Comparison of ENCODE assay signal across 1 cellular context in the genomic region with DNA sequence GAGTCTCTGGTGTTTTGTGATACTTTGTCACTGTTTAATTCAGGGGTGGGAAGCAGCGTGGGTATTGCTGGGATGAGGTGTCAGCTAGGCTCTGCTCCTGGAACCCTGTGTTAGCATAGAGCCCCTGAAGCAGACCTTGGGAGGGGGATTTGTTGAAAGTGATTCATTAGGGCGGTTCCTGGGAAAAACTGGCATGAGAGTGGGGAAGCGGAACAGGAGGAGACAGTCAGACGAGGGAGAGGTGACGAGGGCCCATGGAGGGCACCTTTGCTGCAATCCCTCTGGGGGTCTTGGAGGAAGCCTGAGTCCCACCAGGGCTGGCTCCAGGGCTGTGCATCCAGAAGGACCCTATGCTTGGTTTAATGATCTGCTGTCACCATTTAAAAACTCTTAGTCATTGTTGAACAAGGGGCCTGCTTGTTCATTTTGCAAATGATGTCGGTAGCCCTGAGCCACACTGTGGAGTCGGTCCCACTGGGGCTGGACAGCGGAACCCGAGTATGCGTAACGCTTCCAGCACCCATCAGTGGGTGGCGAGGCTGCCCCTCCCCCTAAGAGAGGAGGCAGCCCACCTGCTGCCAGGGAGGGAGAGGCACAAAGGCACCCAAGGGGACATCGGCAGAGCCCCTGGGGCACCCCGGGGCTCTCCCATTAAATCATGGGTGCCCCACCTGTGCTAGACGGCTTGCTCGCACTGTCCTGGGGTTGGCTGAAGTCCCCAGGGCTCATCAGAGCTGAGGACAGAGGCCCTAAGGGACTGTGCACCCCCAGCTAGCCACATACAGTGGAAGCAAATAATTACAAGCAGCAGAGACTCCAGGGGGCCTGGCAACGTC.
TF ChIP-seq lines count a peak whose summit lies in the region.

No MANE protein-coding gene starts in this region.

TF ChIP-seq in GM23338, 12 proteins besides CTCF, POLR2A, EP300 and RAD21 (continued from another document):
- TF ChIP-seq, protein P1, sequence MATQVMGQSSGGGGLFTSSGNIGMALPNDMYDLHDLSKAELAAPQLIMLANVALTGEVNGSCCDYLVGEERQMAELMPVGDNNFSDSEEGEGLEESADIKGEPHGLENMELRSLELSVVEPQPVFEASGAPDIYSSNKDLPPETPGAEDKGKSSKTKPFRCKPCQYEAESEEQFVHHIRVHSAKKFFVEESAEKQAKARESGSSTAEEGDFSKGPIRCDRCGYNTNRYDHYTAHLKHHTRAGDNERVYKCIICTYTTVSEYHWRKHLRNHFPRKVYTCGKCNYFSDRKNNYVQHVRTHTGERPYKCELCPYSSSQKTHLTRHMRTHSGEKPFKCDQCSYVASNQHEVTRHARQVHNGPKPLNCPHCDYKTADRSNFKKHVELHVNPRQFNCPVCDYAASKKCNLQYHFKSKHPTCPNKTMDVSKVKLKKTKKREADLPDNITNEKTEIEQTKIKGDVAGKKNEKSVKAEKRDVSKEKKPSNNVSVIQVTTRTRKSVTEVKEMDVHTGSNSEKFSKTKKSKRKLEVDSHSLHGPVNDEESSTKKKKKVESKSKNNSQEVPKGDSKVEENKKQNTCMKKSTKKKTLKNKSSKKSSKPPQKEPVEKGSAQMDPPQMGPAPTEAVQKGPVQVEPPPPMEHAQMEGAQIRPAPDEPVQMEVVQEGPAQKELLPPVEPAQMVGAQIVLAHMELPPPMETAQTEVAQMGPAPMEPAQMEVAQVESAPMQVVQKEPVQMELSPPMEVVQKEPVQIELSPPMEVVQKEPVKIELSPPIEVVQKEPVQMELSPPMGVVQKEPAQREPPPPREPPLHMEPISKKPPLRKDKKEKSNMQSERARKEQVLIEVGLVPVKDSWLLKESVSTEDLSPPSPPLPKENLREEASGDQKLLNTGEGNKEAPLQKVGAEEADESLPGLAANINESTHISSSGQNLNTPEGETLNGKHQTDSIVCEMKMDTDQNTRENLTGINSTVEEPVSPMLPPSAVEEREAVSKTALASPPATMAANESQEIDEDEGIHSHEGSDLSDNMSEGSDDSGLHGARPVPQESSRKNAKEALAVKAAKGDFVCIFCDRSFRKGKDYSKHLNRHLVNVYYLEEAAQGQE (IDR thresholded peaks at IDR 0.05; ENCODE audit: unreplicated experiment) = no peak
- TF ChIP-seq EZH2 (IDR thresholded peaks at IDR 0.05; ENCODE audit: low read depth, unreplicated experiment) (no peak), ZNF114 (CRISPR knock-in tag; IDR thresholded peaks at IDR 0.05) (no peak), POLR2AphosphoS5 (IDR thresholded peaks at IDR 0.05; ENCODE audit: low read depth) (no peak), CREB1 (CRISPR knock-in tag; IDR thresholded peaks at IDR 0.05; ENCODE audit: low read depth) (no peak), EZH2phosphoT487 (IDR thresholded peaks at IDR 0.05; ENCODE audit: unreplicated experiment) (no peak), NANOG (IDR thresholded peaks at IDR 0.05; ENCODE audit: borderline replicate concordance) (no peak), JUNB (IDR thresholded peaks at IDR 0.05; ENCODE audit: unreplicated experiment) (no peak)
- TF ChIP-seq, protein P2, sequence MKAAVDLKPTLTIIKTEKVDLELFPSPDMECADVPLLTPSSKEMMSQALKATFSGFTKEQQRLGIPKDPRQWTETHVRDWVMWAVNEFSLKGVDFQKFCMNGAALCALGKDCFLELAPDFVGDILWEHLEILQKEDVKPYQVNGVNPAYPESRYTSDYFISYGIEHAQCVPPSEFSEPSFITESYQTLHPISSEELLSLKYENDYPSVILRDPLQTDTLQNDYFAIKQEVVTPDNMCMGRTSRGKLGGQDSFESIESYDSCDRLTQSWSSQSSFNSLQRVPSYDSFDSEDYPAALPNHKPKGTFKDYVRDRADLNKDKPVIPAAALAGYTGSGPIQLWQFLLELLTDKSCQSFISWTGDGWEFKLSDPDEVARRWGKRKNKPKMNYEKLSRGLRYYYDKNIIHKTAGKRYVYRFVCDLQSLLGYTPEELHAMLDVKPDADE (IDR thresholded peaks at IDR 0.05) = no peak
- TF ChIP-seq, protein P3, sequence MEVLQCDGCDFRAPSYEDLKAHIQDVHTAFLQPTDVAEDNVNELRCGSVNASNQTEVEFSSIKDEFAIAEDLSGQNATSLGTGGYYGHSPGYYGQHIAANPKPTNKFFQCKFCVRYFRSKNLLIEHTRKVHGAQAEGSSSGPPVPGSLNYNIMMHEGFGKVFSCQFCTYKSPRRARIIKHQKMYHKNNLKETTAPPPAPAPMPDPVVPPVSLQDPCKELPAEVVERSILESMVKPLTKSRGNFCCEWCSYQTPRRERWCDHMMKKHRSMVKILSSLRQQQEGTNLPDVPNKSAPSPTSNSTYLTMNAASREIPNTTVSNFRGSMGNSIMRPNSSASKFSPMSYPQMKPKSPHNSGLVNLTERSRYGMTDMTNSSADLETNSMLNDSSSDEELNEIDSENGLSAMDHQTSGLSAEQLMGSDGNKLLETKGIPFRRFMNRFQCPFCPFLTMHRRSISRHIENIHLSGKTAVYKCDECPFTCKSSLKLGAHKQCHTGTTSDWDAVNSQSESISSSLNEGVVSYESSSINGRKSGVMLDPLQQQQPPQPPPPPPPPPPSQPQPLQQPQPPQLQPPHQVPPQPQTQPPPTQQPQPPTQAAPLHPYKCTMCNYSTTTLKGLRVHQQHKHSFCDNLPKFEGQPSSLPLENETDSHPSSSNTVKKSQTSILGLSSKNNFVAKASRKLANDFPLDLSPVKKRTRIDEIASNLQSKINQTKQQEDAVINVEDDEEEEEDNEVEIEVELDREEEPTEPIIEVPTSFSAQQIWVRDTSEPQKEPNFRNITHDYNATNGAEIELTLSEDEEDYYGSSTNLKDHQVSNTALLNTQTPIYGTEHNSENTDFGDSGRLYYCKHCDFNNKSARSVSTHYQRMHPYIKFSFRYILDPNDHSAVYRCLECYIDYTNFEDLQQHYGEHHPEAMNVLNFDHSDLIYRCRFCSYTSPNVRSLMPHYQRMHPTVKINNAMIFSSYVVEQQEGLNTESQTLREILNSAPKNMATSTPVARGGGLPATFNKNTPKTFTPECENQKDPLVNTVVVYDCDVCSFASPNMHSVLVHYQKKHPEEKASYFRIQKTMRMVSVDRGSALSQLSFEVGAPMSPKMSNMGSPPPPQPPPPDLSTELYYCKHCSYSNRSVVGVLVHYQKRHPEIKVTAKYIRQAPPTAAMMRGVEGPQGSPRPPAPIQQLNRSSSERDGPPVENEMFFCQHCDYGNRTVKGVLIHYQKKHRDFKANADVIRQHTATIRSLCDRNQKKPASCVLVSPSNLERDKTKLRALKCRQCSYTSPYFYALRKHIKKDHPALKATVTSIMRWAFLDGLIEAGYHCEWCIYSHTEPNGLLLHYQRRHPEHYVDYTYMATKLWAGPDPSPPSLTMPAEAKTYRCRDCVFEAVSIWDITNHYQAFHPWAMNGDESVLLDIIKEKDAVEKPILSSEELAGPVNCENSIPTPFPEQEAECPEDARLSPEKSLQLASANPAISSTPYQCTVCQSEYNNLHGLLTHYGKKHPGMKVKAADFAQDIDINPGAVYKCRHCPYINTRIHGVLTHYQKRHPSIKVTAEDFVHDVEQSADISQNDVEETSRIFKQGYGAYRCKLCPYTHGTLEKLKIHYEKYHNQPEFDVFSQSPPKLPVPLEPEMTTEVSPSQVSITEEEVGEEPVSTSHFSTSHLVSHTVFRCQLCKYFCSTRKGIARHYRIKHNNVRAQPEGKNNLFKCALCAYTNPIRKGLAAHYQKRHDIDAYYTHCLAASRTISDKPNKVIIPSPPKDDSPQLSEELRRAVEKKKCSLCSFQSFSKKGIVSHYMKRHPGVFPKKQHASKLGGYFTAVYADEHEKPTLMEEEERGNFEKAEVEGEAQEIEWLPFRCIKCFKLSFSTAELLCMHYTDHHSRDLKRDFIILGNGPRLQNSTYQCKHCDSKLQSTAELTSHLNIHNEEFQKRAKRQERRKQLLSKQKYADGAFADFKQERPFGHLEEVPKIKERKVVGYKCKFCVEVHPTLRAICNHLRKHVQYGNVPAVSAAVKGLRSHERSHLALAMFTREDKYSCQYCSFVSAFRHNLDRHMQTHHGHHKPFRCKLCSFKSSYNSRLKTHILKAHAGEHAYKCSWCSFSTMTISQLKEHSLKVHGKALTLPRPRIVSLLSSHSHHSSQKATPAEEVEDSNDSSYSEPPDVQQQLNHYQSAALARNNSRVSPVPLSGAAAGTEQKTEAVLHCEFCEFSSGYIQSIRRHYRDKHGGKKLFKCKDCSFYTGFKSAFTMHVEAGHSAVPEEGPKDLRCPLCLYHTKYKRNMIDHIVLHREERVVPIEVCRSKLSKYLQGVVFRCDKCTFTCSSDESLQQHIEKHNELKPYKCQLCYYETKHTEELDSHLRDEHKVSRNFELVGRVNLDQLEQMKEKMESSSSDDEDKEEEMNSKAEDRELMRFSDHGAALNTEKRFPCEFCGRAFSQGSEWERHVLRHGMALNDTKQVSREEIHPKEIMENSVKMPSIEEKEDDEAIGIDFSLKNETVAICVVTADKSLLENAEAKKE (CRISPR knock-in tag; IDR thresholded peaks at IDR 0.05) = no peak
